In genomic region chr22:49148895-49149418, GRCh38 we compare ENCODE assay signal across 24 cellular contexts.
"Had no signal": no experiment of that assay in that cellular context is flagged by ENCODE, and none has a peak within 500 bp of the region (broad histone marks: within the 10 kb centered on the region; RNA-seq: fewer than 3 reads in every experiment).

No MANE protein-coding gene starts in this region.

- H3K36me3 Mint-ChIP-seq: activated CD4-positive, alpha-beta memory T cell treated with anti-CD3 and anti-CD28 coated beads for 36 hours had no signal

- H3K27ac Mint-ChIP-seq: activated B cell treated with CpG ODN at 0.5 μM for 24 hours; activated CD4-positive, alpha-beta memory T cell treated with anti-CD3 and anti-CD28 coated beads for 36 hours; activated CD4-positive, alpha-beta T cell treated with anti-CD3 and anti-CD28 coated beads, Interleukin-2, amount 10 ng/mL, durations not matched to agents 7 days and 5 days; activated naive CD4-positive, alpha-beta T cell treated with anti-CD3 and anti-CD28 coated beads for 36 hours; activated T-helper 17 cell treated with anti-CD3 and anti-CD28 coated beads, Interleukin-2, amount 50 U/mL, for 72 hours; T-helper 17 cell had no signal

- H3K27me3 ChIP-seq: ascending aorta, body of pancreas had no signal

- H3K4me3 ChIP-seq: ascending aorta, body of pancreas, PC-9 had no signal

- H3K9me3 ChIP-seq: ascending aorta, body of pancreas had no signal

- H3K27ac ChIP-seq: ascending aorta, body of pancreas, PC-9 had no signal

- H3K27me3 Mint-ChIP-seq: activated B cell treated with CpG ODN at 0.5 μM for 24 hours; activated CD4-positive, alpha-beta T cell treated with anti-CD3 and anti-CD28 coated beads, Interleukin-2, amount 10 ng/mL, durations not matched to agents 7 days and 5 days had no signal

- H3K36me3 ChIP-seq: ascending aorta had no signal

- H3K4me1 Mint-ChIP-seq: activated B cell treated with CpG ODN at 0.5 μM for 24 hours; activated CD4-positive, alpha-beta T cell treated with anti-CD3 and anti-CD28 coated beads, Interleukin-2, amount 10 ng/mL, durations not matched to agents 7 days and 5 days; activated T-helper 17 cell treated with anti-CD3 and anti-CD28 coated beads, Interleukin-2, amount 50 U/mL, for 72 hours; T-helper 17 cell had no signal

- ATAC-seq: activated T-cell treated with anti-CD3 and anti-CD28 coated beads, Interleukin-2, amount 50 U/mL, for 4 hours; activated T-helper 17 cell treated with anti-CD3 and anti-CD28 coated beads, Interleukin-2, amount 50 U/mL, for 72 hours; body of pancreas; T-helper 17 cell had no signal

- H3K9me3 Mint-ChIP-seq: activated B cell treated with CpG ODN at 0.5 μM for 24 hours; activated CD4-positive, alpha-beta memory T cell treated with anti-CD3 and anti-CD28 coated beads for 36 hours; activated CD4-positive, alpha-beta T cell treated with anti-CD3 and anti-CD28 coated beads, Interleukin-2, amount 10 ng/mL, durations not matched to agents 7 days and 5 days; activated naive CD4-positive, alpha-beta T cell treated with anti-CD3 and anti-CD28 coated beads for 36 hours; activated T-cell treated with anti-CD3 and anti-CD28 coated beads, Interleukin-2, amount 50 U/mL, for 4 hours; activated T-helper 17 cell treated with anti-CD3 and anti-CD28 coated beads, Interleukin-2, amount 50 U/mL, for 72 hours had no signal

- DNase-seq: activated B cell treated with CpG ODN at 0.5 μM for 24 hours; activated CD4-positive, alpha-beta memory T cell treated with anti-CD3 and anti-CD28 coated beads for 36 hours; activated CD4-positive, alpha-beta T cell treated with anti-CD3 and anti-CD28 coated beads for 1 hour; activated CD4-positive, alpha-beta T cell treated with anti-CD3 and anti-CD28 coated beads, Interleukin-2, amount 10 ng/mL, durations not matched to agents 7 days and 5 days; activated CD8-positive, alpha-beta memory T cell treated with anti-CD3 and anti-CD28 coated beads for 24 hours; activated gamma-delta T cell; activated naive CD4-positive, alpha-beta T cell treated with anti-CD3 and anti-CD28 coated beads for 36 hours; activated T-cell treated with anti-CD3 and anti-CD28 coated beads, Interleukin-2, amount 50 U/mL, for 4 hours; amniotic stem cell; body of pancreas; central memory CD4-positive, alpha-beta T cell; MM.1S; NCI-H1105 treated with DMSO at 0.1 percent for 48 hours; NCI-H146; NCI-H187 treated with DMSO at 0.1 percent for 48 hours; NCI-H2107; NCI-H345; NCI-H524; PC-9; SHP77 treated with DMSO at 0.1 percent for 48 hours; T-helper 17 cell; T-helper 9 cell had no signal

- H3K4me3 Mint-ChIP-seq: activated B cell treated with CpG ODN at 0.5 μM for 24 hours; activated CD4-positive, alpha-beta memory T cell treated with anti-CD3 and anti-CD28 coated beads for 36 hours; activated CD4-positive, alpha-beta T cell treated with anti-CD3 and anti-CD28 coated beads, Interleukin-2, amount 10 ng/mL, durations not matched to agents 7 days and 5 days; activated naive CD4-positive, alpha-beta T cell treated with anti-CD3 and anti-CD28 coated beads for 36 hours; activated T-cell treated with anti-CD3 and anti-CD28 coated beads, Interleukin-2, amount 50 U/mL, for 4 hours; activated T-helper 17 cell treated with anti-CD3 and anti-CD28 coated beads, Interleukin-2, amount 50 U/mL, for 72 hours; T-helper 17 cell had no signal
